ENCODE assay signal across 1 cellular context in the genomic region with DNA sequence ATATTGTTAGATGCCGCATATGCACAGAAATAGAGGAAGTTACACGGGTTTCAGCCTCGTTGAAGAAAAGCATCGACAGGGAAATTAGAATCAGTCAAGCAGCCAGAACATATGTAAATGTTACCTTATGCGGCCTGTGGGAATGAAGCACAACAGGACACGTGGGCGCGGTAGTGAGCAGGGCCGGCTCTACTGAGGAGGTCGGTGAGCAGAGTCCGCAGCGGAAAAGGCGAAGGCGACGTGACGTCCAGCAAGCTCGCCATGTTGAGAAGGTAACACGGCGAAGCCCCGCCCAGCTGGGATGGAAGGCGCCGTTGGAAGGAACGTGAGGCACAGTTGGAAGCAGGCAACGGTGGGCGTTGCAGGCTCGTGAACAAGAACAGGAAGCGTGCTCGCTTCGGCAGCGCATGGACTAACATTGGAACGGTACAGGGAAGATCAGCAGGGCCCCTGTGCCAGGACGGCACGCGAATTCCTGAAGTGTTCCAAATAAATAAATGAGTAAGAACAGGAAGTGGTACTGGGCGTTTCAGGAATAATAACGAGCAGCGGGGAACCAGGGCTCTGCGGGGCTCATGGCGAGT.
TF ChIP-seq lines count a peak whose summit lies in the region.

No MANE protein-coding gene starts in this region.

TF ChIP-seq in K562, 482 proteins besides CTCF, POLR2A, EP300 and RAD21 (continued from another document and continues in another):
- TF ChIP-seq ZBTB11 (CRISPR knock-in tag; IDR thresholded peaks at IDR 0.05), result peak in 1 of 3 experiments; percentile 61; a peak in 2 of 6 replicates
- no peak for TF ChIP-seq RBM22 (IDR thresholded peaks at IDR 0.05; ENCODE audit: low read depth, low read length, poor library complexity, severe bottlenecking)
- no peak for TF ChIP-seq MIER1 (IDR thresholded peaks at IDR 0.05; ENCODE audit: low read depth)
- no peak for TF ChIP-seq ILF3 (IDR thresholded peaks at IDR 0.05; ENCODE audit: borderline replicate concordance)
- TF ChIP-seq CHD2 (IDR thresholded peaks at IDR 0.05; ENCODE audit: low read depth, low read length), result no peak
- no peak for TF ChIP-seq SNIP1 (IDR thresholded peaks at IDR 0.05; ENCODE audit: low read depth)
- no peak for TF ChIP-seq PCBP2 (IDR thresholded peaks at IDR 0.05; ENCODE audit: low read depth, low read length, poor library complexity, severe bottlenecking)
- TF ChIP-seq ZNF311 (CRISPR knock-in tag; IDR thresholded peaks at IDR 0.05), result no peak
- TF ChIP-seq, protein P1, sequence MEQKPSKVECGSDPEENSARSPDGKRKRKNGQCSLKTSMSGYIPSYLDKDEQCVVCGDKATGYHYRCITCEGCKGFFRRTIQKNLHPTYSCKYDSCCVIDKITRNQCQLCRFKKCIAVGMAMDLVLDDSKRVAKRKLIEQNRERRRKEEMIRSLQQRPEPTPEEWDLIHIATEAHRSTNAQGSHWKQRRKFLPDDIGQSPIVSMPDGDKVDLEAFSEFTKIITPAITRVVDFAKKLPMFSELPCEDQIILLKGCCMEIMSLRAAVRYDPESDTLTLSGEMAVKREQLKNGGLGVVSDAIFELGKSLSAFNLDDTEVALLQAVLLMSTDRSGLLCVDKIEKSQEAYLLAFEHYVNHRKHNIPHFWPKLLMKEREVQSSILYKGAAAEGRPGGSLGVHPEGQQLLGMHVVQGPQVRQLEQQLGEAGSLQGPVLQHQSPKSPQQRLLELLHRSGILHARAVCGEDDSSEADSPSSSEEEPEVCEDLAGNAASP (IDR thresholded peaks at IDR 0.05), result no peak
- TF ChIP-seq LEF1 (IDR thresholded peaks at IDR 0.05), result peak; percentile 41; the same call in 1 of the 2 replicates
- TF ChIP-seq, protein P2, sequence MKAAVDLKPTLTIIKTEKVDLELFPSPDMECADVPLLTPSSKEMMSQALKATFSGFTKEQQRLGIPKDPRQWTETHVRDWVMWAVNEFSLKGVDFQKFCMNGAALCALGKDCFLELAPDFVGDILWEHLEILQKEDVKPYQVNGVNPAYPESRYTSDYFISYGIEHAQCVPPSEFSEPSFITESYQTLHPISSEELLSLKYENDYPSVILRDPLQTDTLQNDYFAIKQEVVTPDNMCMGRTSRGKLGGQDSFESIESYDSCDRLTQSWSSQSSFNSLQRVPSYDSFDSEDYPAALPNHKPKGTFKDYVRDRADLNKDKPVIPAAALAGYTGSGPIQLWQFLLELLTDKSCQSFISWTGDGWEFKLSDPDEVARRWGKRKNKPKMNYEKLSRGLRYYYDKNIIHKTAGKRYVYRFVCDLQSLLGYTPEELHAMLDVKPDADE (conservative IDR thresholded peaks at IDR 0.05; ENCODE audit: control insufficient read depth, low read depth, low read length), result no peak
- no peak for TF ChIP-seq ELF4 (CRISPR knock-in tag; IDR thresholded peaks at IDR 0.05)
- TF ChIP-seq STAT5A (IDR thresholded peaks at IDR 0.05; ENCODE audit: borderline replicate concordance, low read length), result 0 out of 2 replicates have a peak, but pooled peaks have one; percentile 38
- no peak for TF ChIP-seq SMC3 (conservative IDR thresholded peaks at IDR 0.05; ENCODE audit: insufficient read depth, low read depth, low read length)
- TF ChIP-seq NBN (IDR thresholded peaks at IDR 0.05; ENCODE audit: low read depth), result no peak; the same call in none of the 2 replicates
- no peak for TF ChIP-seq ZNF583 (CRISPR knock-in tag; IDR thresholded peaks at IDR 0.05)
- peak; percentile 88 for TF ChIP-seq TAF1 (IDR thresholded peaks at IDR 0.05; ENCODE audit: control insufficient read depth, extremely low read depth, insufficient read depth, low read length, severe bottlenecking)
- TF ChIP-seq CTBP1 (IDR thresholded peaks at IDR 0.05; ENCODE audit: borderline replicate concordance), result peak; percentile 61; the same call in 1 of the 2 replicates
- TF ChIP-seq MYNN (IDR thresholded peaks at IDR 0.05), result no peak
- TF ChIP-seq MYNN (CRISPR knock-in tag; IDR thresholded peaks at IDR 0.05), result no peak
- TF ChIP-seq BRCA1 (IDR thresholded peaks at IDR 0.05), result no peak
- TF ChIP-seq BRCA1 (CRISPR knock-in tag; IDR thresholded peaks at IDR 0.05), result no peak
- TF ChIP-seq, protein P3, sequence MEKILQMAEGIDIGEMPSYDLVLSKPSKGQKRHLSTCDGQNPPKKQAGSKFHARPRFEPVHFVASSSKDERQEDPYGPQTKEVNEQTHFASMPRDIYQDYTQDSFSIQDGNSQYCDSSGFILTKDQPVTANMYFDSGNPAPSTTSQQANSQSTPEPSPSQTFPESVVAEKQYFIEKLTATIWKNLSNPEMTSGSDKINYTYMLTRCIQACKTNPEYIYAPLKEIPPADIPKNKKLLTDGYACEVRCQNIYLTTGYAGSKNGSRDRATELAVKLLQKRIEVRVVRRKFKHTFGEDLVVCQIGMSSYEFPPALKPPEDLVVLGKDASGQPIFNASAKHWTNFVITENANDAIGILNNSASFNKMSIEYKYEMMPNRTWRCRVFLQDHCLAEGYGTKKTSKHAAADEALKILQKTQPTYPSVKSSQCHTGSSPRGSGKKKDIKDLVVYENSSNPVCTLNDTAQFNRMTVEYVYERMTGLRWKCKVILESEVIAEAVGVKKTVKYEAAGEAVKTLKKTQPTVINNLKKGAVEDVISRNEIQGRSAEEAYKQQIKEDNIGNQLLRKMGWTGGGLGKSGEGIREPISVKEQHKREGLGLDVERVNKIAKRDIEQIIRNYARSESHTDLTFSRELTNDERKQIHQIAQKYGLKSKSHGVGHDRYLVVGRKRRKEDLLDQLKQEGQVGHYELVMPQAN (IDR thresholded peaks at IDR 0.05; ENCODE audit: borderline replicate concordance), result peak; percentile 62; the same call in 1 of the 2 replicates
- no peak for TF ChIP-seq TSHZ1 (CRISPR knock-in tag; IDR thresholded peaks at IDR 0.05)
- no peak for TF ChIP-seq MCM5 (IDR thresholded peaks at IDR 0.05; ENCODE audit: low read depth)
- peak; percentile 51; the same call in 1 of the 2 replicates for TF ChIP-seq ZFX (CRISPR knock-in tag; IDR thresholded peaks at IDR 0.05)
- TF ChIP-seq, protein P4, sequence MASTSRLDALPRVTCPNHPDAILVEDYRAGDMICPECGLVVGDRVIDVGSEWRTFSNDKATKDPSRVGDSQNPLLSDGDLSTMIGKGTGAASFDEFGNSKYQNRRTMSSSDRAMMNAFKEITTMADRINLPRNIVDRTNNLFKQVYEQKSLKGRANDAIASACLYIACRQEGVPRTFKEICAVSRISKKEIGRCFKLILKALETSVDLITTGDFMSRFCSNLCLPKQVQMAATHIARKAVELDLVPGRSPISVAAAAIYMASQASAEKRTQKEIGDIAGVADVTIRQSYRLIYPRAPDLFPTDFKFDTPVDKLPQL (IDR thresholded peaks at IDR 0.05; ENCODE audit: extremely low read depth, insufficient read length), result no peak
- TF ChIP-seq, protein P5, sequence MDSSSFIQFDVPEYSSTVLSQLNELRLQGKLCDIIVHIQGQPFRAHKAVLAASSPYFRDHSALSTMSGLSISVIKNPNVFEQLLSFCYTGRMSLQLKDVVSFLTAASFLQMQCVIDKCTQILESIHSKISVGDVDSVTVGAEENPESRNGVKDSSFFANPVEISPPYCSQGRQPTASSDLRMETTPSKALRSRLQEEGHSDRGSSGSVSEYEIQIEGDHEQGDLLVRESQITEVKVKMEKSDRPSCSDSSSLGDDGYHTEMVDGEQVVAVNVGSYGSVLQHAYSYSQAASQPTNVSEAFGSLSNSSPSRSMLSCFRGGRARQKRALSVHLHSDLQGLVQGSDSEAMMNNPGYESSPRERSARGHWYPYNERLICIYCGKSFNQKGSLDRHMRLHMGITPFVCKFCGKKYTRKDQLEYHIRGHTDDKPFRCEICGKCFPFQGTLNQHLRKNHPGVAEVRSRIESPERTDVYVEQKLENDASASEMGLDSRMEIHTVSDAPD (CRISPR knock-in tag; IDR thresholded peaks at IDR 0.05), result no peak
- TF ChIP-seq ZNF407 (IDR thresholded peaks at IDR 0.05; ENCODE audit: low read depth), result no peak
- peak; percentile 71; the same call in 1 of the 2 replicates for TF ChIP-seq ATF7 (IDR thresholded peaks at IDR 0.05)
